ENCODE assay signal across 22 cellular contexts in genomic region chr1:14524816-14525215, GRCh38.
A peak's percentile ranks its signal among the peaks of the same experiment; 100 is the strongest.
DNase-seq lines count a peak whose midpoint lies in the region; ATAC-seq and TF ChIP-seq lines count a peak whose summit lies in the region.
"Had no signal": no experiment of that assay in that cellular context is flagged by ENCODE, and none has a peak within 500 bp of the region (broad histone marks: within the 10 kb centered on the region; RNA-seq: fewer than 3 reads in every experiment).

No MANE protein-coding gene starts in this region.

- TF ChIP-seq CTCF in endodermal cell (conservative IDR thresholded peaks at IDR 0.05) = no peak

- H3K27me3 ChIP-seq in endodermal cell (ENCODE audit: control insufficient read depth, insufficient read depth, low read length, poor library complexity, severe bottlenecking) = no peaks in the 10 kb centered on the region
- H3K27me3 ChIP-seq in trophoblast cell (ENCODE audit: insufficient read depth, low read length) = no peaks in the 10 kb centered on the region
- H3K27me3 ChIP-seq: BLaER1 had no signal

- H3K79me2 ChIP-seq in trophoblast cell (ENCODE audit: control insufficient read depth, insufficient read depth, low read length, poor library complexity) = no peaks in the 10 kb centered on the region

- H3K14ac ChIP-seq in trophoblast cell (ENCODE audit: low read length) = no peak overlapping the region

- H3K9me3 ChIP-seq in endodermal cell (ENCODE audit: control insufficient read depth, low read length) (no peaks in the 10 kb centered on the region), trophoblast cell (ENCODE audit: insufficient read depth, low read depth, low read length) (no peaks in the 10 kb centered on the region)
- H3K9me3 ChIP-seq: BLaER1, Caco-2, HAP-1 had no signal

- H2AFZ ChIP-seq in trophoblast cell (ENCODE audit: insufficient read depth, low read length, poor library complexity) = no peak overlapping the region

- no peak overlapping the region for H3K18ac ChIP-seq in trophoblast cell (ENCODE audit: low read length)

- no peak overlapping the region for H2BK12ac ChIP-seq in trophoblast cell (ENCODE audit: low read length)

- H2BK120ac ChIP-seq in trophoblast cell (ENCODE audit: insufficient read depth, low read length, poor library complexity) = no peak overlapping the region

- H2BK5ac ChIP-seq in trophoblast cell (ENCODE audit: low read depth, low read length, poor library complexity) = no peak overlapping the region

- no peaks in the 10 kb centered on the region for H3K79me1 ChIP-seq in trophoblast cell (ENCODE audit: low read length)

- H3K4me3 ChIP-seq in endodermal cell (ENCODE audit: low read length) (no peak overlapping the region), trophoblast cell (ENCODE audit: low read depth, low read length) (no peak overlapping the region)
- H3K4me3 ChIP-seq: BLaER1, GM12878, HAP-1 had no signal

- H3K4me1 ChIP-seq in endodermal cell (ENCODE audit: control insufficient read depth, insufficient read depth, low read length) (no peaks in the 10 kb centered on the region), trophoblast cell (ENCODE audit: control insufficient read depth in 1 of 2, insufficient read depth in 2 of 2, low read length in 2 of 2) (no peaks in the 10 kb centered on the region)
- H3K4me1 ChIP-seq: Caco-2, HAP-1 had no signal

- no peak overlapping the region for H4K8ac ChIP-seq in trophoblast cell (ENCODE audit: low read depth, low read length)

- peaks cover 2% of the 10 kb centered on the region for H3K27me3 Mint-ChIP-seq in endodermal cell (ENCODE audit: insufficient read depth)
- H3K27me3 Mint-ChIP-seq: CD4-positive, CD25-positive, alpha-beta regulatory T cell had no signal

- H3K4me3 Mint-ChIP-seq in endodermal cell = no peak overlapping the region
- H3K4me3 Mint-ChIP-seq: B cell; CD4-positive, CD25-positive, alpha-beta regulatory T cell; CD8-positive, alpha-beta T cell; HFFc6 had no signal

- no peak overlapping the region for H3K27ac ChIP-seq in endodermal cell (ENCODE audit: low read depth, low read length)
- no peak overlapping the region for H3K27ac ChIP-seq in trophoblast cell (ENCODE audit: low read depth, low read length)
- H3K27ac ChIP-seq: 22Rv1, BLaER1, C4-2B had no signal

- H4K91ac ChIP-seq in trophoblast cell (ENCODE audit: low read depth, low read length) = no peak overlapping the region

- peak; percentile 9 for DNase-seq in DMS 273 (lab: John Stamatoyannopoulos, UW; ENCODE audit: unreplicated experiment)
- no peak for DNase-seq in DMS 273 treated with DMSO at 0.1 percent for 48 hours (lab: John Stamatoyannopoulos, UW)
- DNase-seq in G401 (ENCODE audit: low spot score) = peak; percentile 83
- DNase-seq in cerebellar nuclear complex (lab: John Stamatoyannopoulos, UW) = peak; percentile 15 to 31
- peak; percentile 3 for DNase-seq in endodermal cell
- DNase-seq in NCI-H1105 treated with DMSO at 0.1 percent for 48 hours (lab: John Stamatoyannopoulos, UW) = no peak
- DNase-seq in trophoblast cell = no peak
- DNase-seq: Caco-2; CD4-positive, CD25-positive, alpha-beta regulatory T cell; CD8-positive, alpha-beta T cell; DMS153; DND-41; GDM1; GOT3; HFFc6 had no signal

- no peak overlapping the region for H3K27ac Mint-ChIP-seq in endodermal cell
- H3K27ac Mint-ChIP-seq: B cell; CD4-positive, CD25-positive, alpha-beta regulatory T cell; CD8-positive, alpha-beta T cell; HFFc6 had no signal

- H4K12ac ChIP-seq in trophoblast cell (ENCODE audit: low read depth, low read length) = no peak overlapping the region

- no peak overlapping the region for H3K4ac ChIP-seq in trophoblast cell (ENCODE audit: low read depth, low read length)

- 67 to 83% methylated on average over 1 to 2 of the region's 2 CpGs for WGBS in endodermal cell (ENCODE audit: insufficient coverage in 1 of 2, insufficient read length in 1 of 2), 2 experiments
- no CpG with 5 or more reads among the region's 2 CpGs for WGBS in trophoblast cell (ENCODE audit: extremely low coverage, insufficient coverage, insufficient read length)

- H3K4me2 ChIP-seq in trophoblast cell (ENCODE audit: low read length) = no peak overlapping the region
- H3K4me2 ChIP-seq: BLaER1 had no signal

- no peaks in the 10 kb centered on the region for H3K36me3 Mint-ChIP-seq in endodermal cell (ENCODE audit: low read depth)
- H3K36me3 Mint-ChIP-seq: CD4-positive, CD25-positive, alpha-beta regulatory T cell; CD8-positive, alpha-beta T cell had no signal

- H3K23ac ChIP-seq in trophoblast cell (ENCODE audit: low read length) = no peak overlapping the region

- H3K9me3 Mint-ChIP-seq in endodermal cell = no peaks in the 10 kb centered on the region
- H3K9me3 Mint-ChIP-seq: CD8-positive, alpha-beta T cell had no signal

- no peak for ATAC-seq in GM21786 (IDR thresholded peaks at IDR 0.05; ENCODE audit: unreplicated experiment)
- ATAC-seq: CD8-positive, alpha-beta T cell; GM12878 had no signal

- in situ Hi-C loops in G401 (cut with HindIII; ENCODE audit: low sequenced_read_pairs) = no loop called here

- H2AK5ac ChIP-seq in trophoblast cell (ENCODE audit: low read length) = no peak overlapping the region

- no peaks in the 10 kb centered on the region for H3K4me1 Mint-ChIP-seq in endodermal cell
- H3K4me1 Mint-ChIP-seq: B cell; CD4-positive, CD25-positive, alpha-beta regulatory T cell had no signal

- H3K36me3 ChIP-seq in endodermal cell (ENCODE audit: control insufficient read depth, insufficient read depth, low read length) = no peaks in the 10 kb centered on the region
- no peaks in the 10 kb centered on the region for H3K36me3 ChIP-seq in trophoblast cell (ENCODE audit: control insufficient read depth in 1 of 2, insufficient read depth in 2 of 2, low read length in 2 of 2)
- H3K36me3 ChIP-seq: BLaER1, HAP-1 had no signal

- no peak overlapping the region for H3K9ac ChIP-seq in endodermal cell (ENCODE audit: extremely low read depth, low read length, poor library complexity, severe bottlenecking)
- H3K9ac ChIP-seq in trophoblast cell (ENCODE audit: low read length) = no peak overlapping the region
- H3K9ac ChIP-seq: BLaER1 had no signal

Comparison
In these comparisons a context has a peak if more than half of its experiments do, and no peak if none do; other contexts are left out.
1. DNase-seq: peak in DMS 273 (single experiment), G401 (single experiment), cerebellar nuclear complex (2 of 2) and endodermal cell (single experiment); none in DMS 273 treated with DMSO at 0.1 percent for 48 hours (single experiment), NCI-H1105 treated with DMSO at 0.1 percent for 48 hours (single experiment) and trophoblast cell (0 of 2).